Comparison of ENCODE assay signal across 26 cellular contexts in genomic region chr4:127930175-127930574, GRCh38.
"Had no signal": no experiment of that assay in that cellular context is flagged by ENCODE, and none has a peak within 500 bp of the region (broad histone marks: within the 10 kb centered on the region; RNA-seq: fewer than 3 reads in every experiment).

No MANE protein-coding gene starts in this region.

- H3K9me3 ChIP-seq: colonic mucosa, esophagus squamous epithelium, gastrocnemius medialis, left lung, lower lobe of right lung, mucosa of descending colon had no signal

- H3K4me3 ChIP-seq: colonic mucosa, esophagus squamous epithelium, gastrocnemius medialis, heart right ventricle, left lung, lower lobe of right lung, mucosa of descending colon had no signal

- H3K27ac ChIP-seq: colonic mucosa, epithelial cell of prostate, esophagus squamous epithelium, gastrocnemius medialis, heart right ventricle, left lung, lower lobe of right lung had no signal

- H3K27me3 ChIP-seq: colonic mucosa, esophagus squamous epithelium, gastrocnemius medialis, heart right ventricle, left lung had no signal

- FAIRE-seq: endometrium had no signal

- H3K36me3 ChIP-seq: colonic mucosa had no signal

- DNase-seq: colonic mucosa; cortex of kidney; effector CD8-positive, alpha-beta T cell; effector memory CD8-positive, alpha-beta T cell; endodermal cell; erythroblast; esophagus squamous epithelium; foreskin fibroblast; foreskin melanocyte; gastrocnemius medialis; glutamatergic neuron; head of caudate nucleus; heart right ventricle; hippocampal formation; immature natural killer cell; islet precursor cell; left cardiac atrium; left lung; left ventricle myocardium superior; lower lobe of right lung; mesenchymal stem cell; mucosa of descending colon; naive B cell had no signal

- H3K4me1 ChIP-seq: colonic mucosa, esophagus squamous epithelium, gastrocnemius medialis, heart right ventricle, left lung, lower lobe of right lung had no signal

- ATAC-seq: effector memory CD8-positive, alpha-beta T cell; esophagus mucosa; gastrocnemius medialis; heart right ventricle; left cardiac atrium; left lung; left ventricle myocardium superior; lower lobe of right lung; mucosa of descending colon had no signal
